In genomic region chr13:101325423-101325822, GRCh38 we compare ENCODE assay signal across 19 cellular contexts.
DNase-seq lines count a peak whose midpoint lies in the region; ATAC-seq and TF ChIP-seq lines count a peak whose summit lies in the region.
"Had no signal": no experiment of that assay in that cellular context is flagged by ENCODE, and none has a peak within 500 bp of the region (broad histone marks: within the 10 kb centered on the region; RNA-seq: fewer than 3 reads in every experiment).

No MANE protein-coding gene starts in this region.

- no peaks in the 10 kb centered on the region for H3K9me3 Mint-ChIP-seq in H9
- H3K9me3 Mint-ChIP-seq in effector memory CD8-positive, alpha-beta T cell = no peaks in the 10 kb centered on the region
- H3K9me3 Mint-ChIP-seq: activated naive CD8-positive, alpha-beta T cell treated with anti-CD3 and anti-CD28 coated beads, Interleukin-2, amount 50 U/mL, for 24 hours had no signal

- H3K27ac Mint-ChIP-seq in H9 = no peak overlapping the region; a peak in 1 of 7 replicates
- H3K27ac Mint-ChIP-seq in effector memory CD8-positive, alpha-beta T cell = no peak overlapping the region
- H3K27ac Mint-ChIP-seq: activated naive CD8-positive, alpha-beta T cell treated with anti-CD3 and anti-CD28 coated beads, Interleukin-2, amount 50 U/mL, for 24 hours; CD14-positive monocyte had no signal

- H4K8ac ChIP-seq in H9 (replicated peaks; ENCODE audit: insufficient read length, low read depth, low read length) (no peak overlapping the region), mesenchymal stem cell (ENCODE audit: low read length) (peak overlapping the region; percentile 27)

- H3K4ac ChIP-seq in H9 (ENCODE audit: low read depth, low read length) (no peak overlapping the region), mesenchymal stem cell (ENCODE audit: low read depth in 1 of 2, low read length in 2 of 2) (no peak overlapping the region)

- H3K56ac ChIP-seq in H9 (ENCODE audit: insufficient read length, low read depth, low read length) = no peak overlapping the region

- H3T11ph ChIP-seq in H9 (ENCODE audit: low read length) = no peak overlapping the region

- H3K14ac ChIP-seq in H9 (ENCODE audit: insufficient read depth, low read length) (no peak overlapping the region), mesenchymal stem cell (ENCODE audit: low read length in 2 of 2) (no peak overlapping the region)

- no peaks in the 10 kb centered on the region for H3K36me3 Mint-ChIP-seq in H9 (ENCODE audit: insufficient read depth in 1 of 3, low read depth in 3 of 3)
- H3K36me3 Mint-ChIP-seq in effector memory CD8-positive, alpha-beta T cell (ENCODE audit: insufficient read depth) = no peaks in the 10 kb centered on the region
- H3K36me3 Mint-ChIP-seq: CD14-positive monocyte had no signal

- H3K27ac ChIP-seq in H9 (ENCODE audit: insufficient read length, low read depth, low read length) = no peak overlapping the region
- H3K27ac ChIP-seq in mesenchymal stem cell (ENCODE audit: low read length, poor library complexity, severe bottlenecking) = no peak overlapping the region
- no peak overlapping the region for H3K27ac ChIP-seq in sigmoid colon
- H3K27ac ChIP-seq: brain microvascular endothelial cell, coronary artery, left ventricle myocardium inferior had no signal

- no peaks in the 10 kb centered on the region for H3K23me2 ChIP-seq in H9 (ENCODE audit: insufficient read length, low read depth, low read length, poor library complexity, severe bottlenecking)

- H3K9me3 ChIP-seq in H9 (ENCODE audit: control insufficient read depth, low read depth, low read length) (no peaks in the 10 kb centered on the region), mesenchymal stem cell (ENCODE audit: control insufficient read depth, low read length) (no peaks in the 10 kb centered on the region), sigmoid colon (no peaks in the 10 kb centered on the region)
- H3K9me3 ChIP-seq: left ventricle myocardium inferior had no signal

- H3K4me3 ChIP-seq in mesenchymal stem cell (ENCODE audit: insufficient read depth in 1 of 2, low read depth in 1 of 2, low read length in 2 of 2) (no peak overlapping the region), sigmoid colon (no peak overlapping the region)
- H3K4me3 ChIP-seq: coronary artery, K562, left ventricle myocardium inferior had no signal

- intact Hi-C loops in sigmoid colon (cut with DNase I) = no loop called here

- no peak overlapping the region for H3K18ac ChIP-seq in H9 (ENCODE audit: insufficient read length, low read depth, low read length)
- H3K18ac ChIP-seq in mesenchymal stem cell (ENCODE audit: low read depth in 1 of 2, low read length in 2 of 2) = peak overlapping the region in 1 of 2 experiments; percentile 52

- no peak for TF ChIP-seq POLR2A in sigmoid colon (IDR thresholded peaks at IDR 0.05)

- no peak overlapping the region for H3K9ac ChIP-seq in H9 (ENCODE audit: extremely low read depth, insufficient read length, low read length)
- no peak overlapping the region for H3K9ac ChIP-seq in mesenchymal stem cell (ENCODE audit: low read length)

- H2BK12ac ChIP-seq in H9 (ENCODE audit: insufficient read length, low read depth, low read length) (no peak overlapping the region), mesenchymal stem cell (ENCODE audit: low read length in 2 of 2) (peak overlapping the region; percentile 38 to 42)

- H2BK5ac ChIP-seq in H9 (ENCODE audit: insufficient read length, low read length) = no peak overlapping the region
- H2BK5ac ChIP-seq in mesenchymal stem cell (ENCODE audit: low read depth, low read length, poor library complexity, severe bottlenecking) = no peak overlapping the region

- no peak overlapping the region for H4K5ac ChIP-seq in H9 (ENCODE audit: insufficient read length, low read depth, low read length)

- ATAC-seq in effector memory CD8-positive, alpha-beta T cell (replicated peaks) = no peak
- no peak for ATAC-seq in GM21619 (IDR thresholded peaks at IDR 0.05; ENCODE audit: unreplicated experiment)
- ATAC-seq: activated naive CD8-positive, alpha-beta T cell treated with anti-CD3 and anti-CD28 coated beads, Interleukin-2, amount 50 U/mL, for 24 hours; K562; Right ventricle myocardium inferior had no signal

- H2BK15ac ChIP-seq in H9 (ENCODE audit: low read depth, low read length) (no peak overlapping the region), mesenchymal stem cell (ENCODE audit: low read depth, poor library complexity, severe bottlenecking) (no peak overlapping the region)

- H3K79me2 ChIP-seq in H9 (ENCODE audit: insufficient read depth, low read length) = no peaks in the 10 kb centered on the region

- H4K20me1 ChIP-seq in H9 (ENCODE audit: control insufficient read depth, insufficient read depth, insufficient read length) = no peaks in the 10 kb centered on the region

- no peaks in the 10 kb centered on the region for H3K36me3 ChIP-seq in mesenchymal stem cell (ENCODE audit: control insufficient read depth in 1 of 2, insufficient read depth in 2 of 2, low read depth in 1 of 2, low read length in 2 of 2)
- H3K36me3 ChIP-seq in sigmoid colon = no peaks in the 10 kb centered on the region
- H3K36me3 ChIP-seq: brain microvascular endothelial cell, left ventricle myocardium inferior had no signal

- H3K27me3 ChIP-seq in H9 (ENCODE audit: insufficient read depth, low read length) (no peaks in the 10 kb centered on the region), mesenchymal stem cell (ENCODE audit: control insufficient read depth in 1 of 2, insufficient read depth in 1 of 2, low read length in 2 of 2) (no peaks in the 10 kb centered on the region), sigmoid colon (no peaks in the 10 kb centered on the region)
- H3K27me3 ChIP-seq: brain microvascular endothelial cell had no signal

- TF ChIP-seq EP300 in sigmoid colon (IDR thresholded peaks at IDR 0.05) = no peak

- no peaks in the 10 kb centered on the region for H3K27me3 Mint-ChIP-seq in H9 (ENCODE audit: low read depth)
- no peaks in the 10 kb centered on the region for H3K27me3 Mint-ChIP-seq in effector memory CD8-positive, alpha-beta T cell
- H3K27me3 Mint-ChIP-seq: activated naive CD8-positive, alpha-beta T cell treated with anti-CD3 and anti-CD28 coated beads, Interleukin-2, amount 50 U/mL, for 24 hours had no signal

- H2AFZ ChIP-seq in H9 (ENCODE audit: low read length) (peak overlapping the region; percentile 59), mesenchymal stem cell (ENCODE audit: low read depth, low read length) (no peak overlapping the region)

- no peak for TF ChIP-seq CTCF in H9 (conservative IDR thresholded peaks at IDR 0.05)
- TF ChIP-seq CTCF in sigmoid colon (IDR thresholded peaks at IDR 0.05) = no peak

- H2BK20ac ChIP-seq in H9 (ENCODE audit: low read depth, low read length, poor library complexity, severe bottlenecking) = no peak overlapping the region

- H2BK120ac ChIP-seq in H9 (ENCODE audit: low read depth, low read length, poor library complexity, severe bottlenecking) = no peak overlapping the region
- no peak overlapping the region for H2BK120ac ChIP-seq in mesenchymal stem cell (ENCODE audit: low read depth, low read length)

- WGBS in H9 (ENCODE audit: extremely low coverage, insufficient read length, low lambda C conversion rate) = no CpG with 5 or more reads among the region's 3 CpGs
- 59% methylated on average over 3 of the region's 3 CpGs for WGBS in mesenchymal stem cell
- 12 to 19% methylated on average over 3 of the region's 3 CpGs for WGBS in sigmoid colon, 2 donors

- H2AK5ac ChIP-seq in H9 (ENCODE audit: insufficient read length, low read length) = no peak overlapping the region
- no peak overlapping the region for H2AK5ac ChIP-seq in mesenchymal stem cell (ENCODE audit: low read length, severe bottlenecking)

- H3K4me1 Mint-ChIP-seq in H9 = peaks cover 3 to 4% of the 10 kb centered on the region in 2 experiments
- no peaks in the 10 kb centered on the region for H3K4me1 Mint-ChIP-seq in effector memory CD8-positive, alpha-beta T cell (ENCODE audit: low read depth in 2 of 2)
- H3K4me1 Mint-ChIP-seq: activated naive CD8-positive, alpha-beta T cell treated with anti-CD3 and anti-CD28 coated beads, Interleukin-2, amount 50 U/mL, for 24 hours; CD14-positive monocyte had no signal

- no peak overlapping the region for H4K91ac ChIP-seq in H9 (ENCODE audit: insufficient read length, low read depth, low read length)
- peak overlapping the region; percentile 28 for H4K91ac ChIP-seq in mesenchymal stem cell (ENCODE audit: low read length)

- H3K4me1 ChIP-seq in H9 (ENCODE audit: insufficient read depth, low read length) (no peaks in the 10 kb centered on the region), mesenchymal stem cell (ENCODE audit: control insufficient read depth, insufficient read depth, low read depth, low read length) (no peaks in the 10 kb centered on the region), sigmoid colon (no peaks in the 10 kb centered on the region)

- H3K4me3 Mint-ChIP-seq in H9 = no peak overlapping the region
- H3K4me3 Mint-ChIP-seq in effector memory CD8-positive, alpha-beta T cell = no peak overlapping the region
- H3K4me3 Mint-ChIP-seq: activated naive CD8-positive, alpha-beta T cell treated with anti-CD3 and anti-CD28 coated beads, Interleukin-2, amount 50 U/mL, for 24 hours; CD14-positive monocyte had no signal

- H3K23ac ChIP-seq in H9 (ENCODE audit: insufficient read length, low read depth, low read length) = no peak overlapping the region
- no peak overlapping the region for H3K23ac ChIP-seq in mesenchymal stem cell (ENCODE audit: low read length in 2 of 2)

- H3K4me2 ChIP-seq in H9 (ENCODE audit: insufficient read depth, insufficient read length, low read length) = no peak overlapping the region
- no peak overlapping the region for H3K4me2 ChIP-seq in mesenchymal stem cell (ENCODE audit: low read length, poor library complexity, severe bottlenecking)

- DNase-seq in H9 (no peak), NCI-H146 treated with DMSO at 0.1 percent for 48 hours (lab: John Stamatoyannopoulos, UW; ENCODE audit: unreplicated experiment) (peak; percentile 88), NCI-H748 treated with DMSO at 0.1 percent for 48 hours (lab: John Stamatoyannopoulos, UW) (peak; percentile 88), mesenchymal stem cell (no peak), sigmoid colon (no peak)
- no peak for DNase-seq in effector memory CD8-positive, alpha-beta T cell
- DNase-seq in activated CD4-positive, CD25-positive, alpha-beta regulatory T cell (lab: John Stamatoyannopoulos, UW) = no peak
- DNase-seq: activated CD4-positive, alpha-beta T cell treated with anti-CD3 and anti-CD28 coated beads for 4 hours; activated effector memory CD4-positive, alpha-beta T cell treated with Interleukin-2 at 50 U/mL for 16 hours; activated naive CD8-positive, alpha-beta T cell treated with anti-CD3 and anti-CD28 coated beads, Interleukin-2, amount 50 U/mL, for 24 hours; brain microvascular endothelial cell; left ventricle myocardium inferior; NCI-H345; trophoblast cell had no signal

- no peaks in the 10 kb centered on the region for H3K79me1 ChIP-seq in H9 (ENCODE audit: insufficient read depth, low read depth, low read length, poor library complexity, severe bottlenecking)
- no peaks in the 10 kb centered on the region for H3K79me1 ChIP-seq in mesenchymal stem cell (replicated peaks; ENCODE audit: low read length, poor library complexity, severe bottlenecking)

Comparison
In these comparisons a context has a peak if more than half of its experiments do, and no peak if none do; other contexts are left out.
1. DNase-seq: peak in NCI-H146 treated with DMSO at 0.1 percent for 48 hours (single experiment) and NCI-H748 treated with DMSO at 0.1 percent for 48 hours (single experiment); none in H9 (single experiment), mesenchymal stem cell (single experiment), sigmoid colon (single experiment), effector memory CD8-positive, alpha-beta T cell (0 of 3) and activated CD4-positive, CD25-positive, alpha-beta regulatory T cell (0 of 4).